Comparison of ENCODE assay signal across 1 cellular context in the genomic region with DNA sequence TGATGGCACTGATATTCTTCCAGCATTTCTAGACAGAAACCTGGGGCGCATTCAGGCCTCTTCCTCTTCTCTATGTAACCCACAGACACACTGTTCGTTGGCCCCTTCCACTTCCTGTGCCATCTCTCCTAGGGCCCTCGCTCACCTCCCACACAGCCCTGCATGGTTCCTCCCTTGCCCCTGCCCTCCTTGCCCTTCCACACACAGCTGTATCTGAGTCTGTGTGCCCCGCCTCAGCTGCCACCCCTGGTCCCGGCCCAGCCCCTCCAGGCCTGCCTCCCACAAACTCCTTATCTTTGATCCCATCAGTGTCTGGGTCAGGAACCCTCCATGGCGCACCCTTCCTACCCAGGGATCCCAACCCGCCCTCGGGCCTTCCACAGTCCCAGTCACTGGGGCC.
TF ChIP-seq lines count a peak whose summit lies in the region.

No MANE protein-coding gene starts in this region.

TF ChIP-seq in WTC11, 78 proteins besides CTCF, POLR2A, EP300 and RAD21 (continued from another document):
- TF ChIP-seq, protein P1, sequence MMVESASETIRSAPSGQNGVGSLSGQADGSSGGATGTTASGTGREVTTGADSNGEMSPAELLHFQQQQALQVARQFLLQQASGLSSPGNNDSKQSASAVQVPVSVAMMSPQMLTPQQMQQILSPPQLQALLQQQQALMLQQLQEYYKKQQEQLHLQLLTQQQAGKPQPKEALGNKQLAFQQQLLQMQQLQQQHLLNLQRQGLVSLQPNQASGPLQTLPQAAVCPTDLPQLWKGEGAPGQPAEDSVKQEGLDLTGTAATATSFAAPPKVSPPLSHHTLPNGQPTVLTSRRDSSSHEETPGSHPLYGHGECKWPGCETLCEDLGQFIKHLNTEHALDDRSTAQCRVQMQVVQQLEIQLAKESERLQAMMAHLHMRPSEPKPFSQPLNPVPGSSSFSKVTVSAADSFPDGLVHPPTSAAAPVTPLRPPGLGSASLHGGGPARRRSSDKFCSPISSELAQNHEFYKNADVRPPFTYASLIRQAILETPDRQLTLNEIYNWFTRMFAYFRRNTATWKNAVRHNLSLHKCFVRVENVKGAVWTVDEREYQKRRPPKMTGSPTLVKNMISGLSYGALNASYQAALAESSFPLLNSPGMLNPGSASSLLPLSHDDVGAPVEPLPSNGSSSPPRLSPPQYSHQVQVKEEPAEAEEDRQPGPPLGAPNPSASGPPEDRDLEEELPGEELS (CRISPR knock-in tag; IDR thresholded peaks at IDR 0.05): no peak
- TF ChIP-seq, protein P2, sequence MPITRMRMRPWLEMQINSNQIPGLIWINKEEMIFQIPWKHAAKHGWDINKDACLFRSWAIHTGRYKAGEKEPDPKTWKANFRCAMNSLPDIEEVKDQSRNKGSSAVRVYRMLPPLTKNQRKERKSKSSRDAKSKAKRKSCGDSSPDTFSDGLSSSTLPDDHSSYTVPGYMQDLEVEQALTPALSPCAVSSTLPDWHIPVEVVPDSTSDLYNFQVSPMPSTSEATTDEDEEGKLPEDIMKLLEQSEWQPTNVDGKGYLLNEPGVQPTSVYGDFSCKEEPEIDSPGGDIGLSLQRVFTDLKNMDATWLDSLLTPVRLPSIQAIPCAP (CRISPR knock-in tag; IDR thresholded peaks at IDR 0.05): no peak
- no peak for TF ChIP-seq JUN (CRISPR knock-in tag; IDR thresholded peaks at IDR 0.05)
